9 cellular contexts compared by ENCODE assay signal in genomic region chr20:62907377-62908317, GRCh38. TPM values are rescaled to one million over a fixed set of nuclear protein-coding genes. Genes with fewer than 3 reads are reported as not detected.
DNase-seq lines count a peak whose midpoint lies in the region; ATAC-seq and TF ChIP-seq lines count a peak whose summit lies in the region.
"Had no signal": no experiment of that assay in that cellular context is flagged by ENCODE, and none has a peak within 500 bp of the region (broad histone marks: within the 10 kb centered on the region; RNA-seq: fewer than 3 reads in every experiment).

No MANE protein-coding gene starts in this region.

- H3K4me1 Mint-ChIP-seq in H9: peaks cover 0 to 3% of the 10 kb centered on the region in 2 experiments; a peak in 2 of 4 replicates
- peaks cover 26% of the 10 kb centered on the region for H3K4me1 Mint-ChIP-seq in activated naive CD8-positive, alpha-beta T cell (ENCODE audit: low read depth)

- peak overlapping the region in 1 of 3 experiments; percentile 33; a peak in 2 of 7 replicates for H3K27ac Mint-ChIP-seq in H9
- H3K27ac Mint-ChIP-seq in activated naive CD8-positive, alpha-beta T cell: peak overlapping the region; percentile 62

- peaks cover 20% of the 10 kb centered on the region for H3K79me1 ChIP-seq in H9 (ENCODE audit: insufficient read depth, low read depth, low read length, poor library complexity, severe bottlenecking)

- H3K27me3 ChIP-seq in BE2C: no peaks in the 10 kb centered on the region
- H3K27me3 ChIP-seq in H9 (ENCODE audit: insufficient read depth, low read length): no peaks in the 10 kb centered on the region

- H3K4me3 Mint-ChIP-seq in H9: no peak overlapping the region; a peak in 1 of 5 replicates
- H3K4me3 Mint-ChIP-seq in activated naive CD8-positive, alpha-beta T cell: no peak overlapping the region

- H4K5ac ChIP-seq in H9 (ENCODE audit: insufficient read length, low read depth, low read length): no peak overlapping the region

- H3K23ac ChIP-seq in H9 (ENCODE audit: insufficient read length, low read depth, low read length): no peak overlapping the region

- H3K4me3 ChIP-seq in BE2C (ENCODE audit: low read depth, low read length) (no peak overlapping the region), coronary artery (no peak overlapping the region)

- no CpG with 5 or more reads among the region's 16 CpGs for WGBS in H9 (ENCODE audit: extremely low coverage, insufficient read length, low lambda C conversion rate)

- peaks cover 73 to 96% (median 95%) of the 10 kb centered on the region in 3 experiments for H3K36me3 Mint-ChIP-seq in H9 (ENCODE audit: insufficient read depth in 1 of 3, low read depth in 3 of 3)
- H3K36me3 Mint-ChIP-seq in activated naive CD8-positive, alpha-beta T cell: peaks cover 4% of the 10 kb centered on the region

- DNase-seq in BE2C (peak; percentile 49), H9 (peak; percentile 57), left lobe of liver (ENCODE audit: low spot score) (no peak), coronary artery (ENCODE audit: low spot score) (no peak)
- DNase-seq: stimulated activated CD4-positive, alpha-beta T cell treated with anti-CD3 and anti-CD28 coated beads, Interleukin-12 subunit alpha, Interleukin-12 subunit beta, amount 100 ng/mL, for 4 hours had no signal

- H3K4me2 ChIP-seq in H9 (ENCODE audit: insufficient read depth, insufficient read length, low read length): no peak overlapping the region

- H3K4me1 ChIP-seq in BE2C: no peaks in the 10 kb centered on the region
- H3K4me1 ChIP-seq in H9 (ENCODE audit: insufficient read depth, low read length): no peaks in the 10 kb centered on the region

- no peak overlapping the region for H2BK15ac ChIP-seq in H9 (ENCODE audit: low read depth, low read length)

- H3K14ac ChIP-seq in H9 (ENCODE audit: insufficient read depth, low read length): no peak overlapping the region

- H3K4ac ChIP-seq in H9 (ENCODE audit: low read depth, low read length): no peak overlapping the region

- H2BK12ac ChIP-seq in H9 (ENCODE audit: insufficient read length, low read depth, low read length): no peak overlapping the region

- no peaks in the 10 kb centered on the region for H3K9me3 Mint-ChIP-seq in H9
- H3K9me3 Mint-ChIP-seq in activated naive CD8-positive, alpha-beta T cell (ENCODE audit: low read depth): no peaks in the 10 kb centered on the region

- H2BK20ac ChIP-seq in H9 (ENCODE audit: low read depth, low read length, poor library complexity, severe bottlenecking): no peak overlapping the region

- H2AK5ac ChIP-seq in H9 (ENCODE audit: insufficient read length, low read length): no peak overlapping the region

- H3K56ac ChIP-seq in H9 (ENCODE audit: insufficient read length, low read depth, low read length): no peak overlapping the region

- ATAC-seq in left lobe of liver: peak; percentile 30
- no peak for ATAC-seq in GM19397 (IDR thresholded peaks at IDR 0.05; ENCODE audit: unreplicated experiment)
- no peak for ATAC-seq in GM18870 (IDR thresholded peaks at IDR 0.05; ENCODE audit: unreplicated experiment)
- ATAC-seq in HG02571 (IDR thresholded peaks at IDR 0.05; ENCODE audit: unreplicated experiment): no peak

- H4K8ac ChIP-seq in H9 (replicated peaks; ENCODE audit: insufficient read length, low read depth, low read length): no peak overlapping the region

- H3K18ac ChIP-seq in H9 (ENCODE audit: insufficient read length, low read depth, low read length): no peak overlapping the region

- no peak overlapping the region for H3K9ac ChIP-seq in H9 (ENCODE audit: extremely low read depth, insufficient read length, low read length)

- H3K9me3 ChIP-seq in BE2C (no peaks in the 10 kb centered on the region), H9 (ENCODE audit: control insufficient read depth, low read depth, low read length) (no peaks in the 10 kb centered on the region)

- H4K20me1 ChIP-seq in H9 (ENCODE audit: control insufficient read depth, insufficient read depth, insufficient read length): peaks cover 2% of the 10 kb centered on the region

- no peak overlapping the region for H2BK5ac ChIP-seq in H9 (ENCODE audit: insufficient read length, low read length)

- TF ChIP-seq CTCF in BE2C (IDR thresholded peaks at IDR 0.05; ENCODE audit: low read depth, low read length) (peak; percentile 61), H9 (conservative IDR thresholded peaks at IDR 0.05) (peak; percentile 77), coronary artery (IDR thresholded peaks at IDR 0.05) (no peak)

- H3K79me2 ChIP-seq in H9 (ENCODE audit: insufficient read depth, low read length): peaks cover 27% of the 10 kb centered on the region; the same call in 1 of the 2 replicates

- H2AFZ ChIP-seq in H9 (ENCODE audit: low read length): no peak overlapping the region

- no peak overlapping the region for H2BK120ac ChIP-seq in H9 (ENCODE audit: low read depth, low read length, poor library complexity, severe bottlenecking)

- no peaks in the 10 kb centered on the region for H3K23me2 ChIP-seq in H9 (ENCODE audit: insufficient read length, low read depth, low read length, poor library complexity, severe bottlenecking)

- H3K27ac ChIP-seq in H9 (ENCODE audit: insufficient read length, low read depth, low read length): no peak overlapping the region
- H3K27ac ChIP-seq in coronary artery: no peak overlapping the region

- peaks cover 96% of the 10 kb centered on the region for H3K36me3 ChIP-seq in BE2C

- no peak overlapping the region for H4K91ac ChIP-seq in H9 (ENCODE audit: insufficient read length, low read depth, low read length)

- no peaks in the 10 kb centered on the region for H3K27me3 Mint-ChIP-seq in H9 (ENCODE audit: low read depth)
- H3K27me3 Mint-ChIP-seq in activated naive CD8-positive, alpha-beta T cell: no peaks in the 10 kb centered on the region

- H3T11ph ChIP-seq in H9 (ENCODE audit: low read length): no peak overlapping the region

RNA-seq across cellular contexts. Expression of gene DIDO1, which starts 18.7 kb away (rescaled TPM):
- 78.2 TPM for polyA plus RNA-seq in BE2C (2012; ENCODE audit: insufficient read depth, insufficient read length, low read depth)
- total RNA-seq in H9 (2021): 85.9 TPM in 2 replicates
- 22.8 TPM for total RNA-seq in left lobe of liver

RNA-seq across cellular contexts. Expression of gene GID8, which starts 30.3 kb away (rescaled TPM):
- polyA plus RNA-seq in BE2C (2012; ENCODE audit: insufficient read depth, insufficient read length, low read depth): 85.9 TPM
- 60.9 and 62.9 TPM in 2 replicates for total RNA-seq in H9 (2021)
- total RNA-seq in left lobe of liver: 19.3 TPM

RNA-seq across cellular contexts. Expression of gene SLC17A9, which starts 44.9 kb away (rescaled TPM):
- 10.3 TPM for polyA plus RNA-seq in BE2C (2012; ENCODE audit: insufficient read depth, insufficient read length, low read depth)
- total RNA-seq in H9 (2021): 19.9 and 20.9 TPM in 2 replicates
- total RNA-seq in left lobe of liver: 125 TPM

RNA-seq across cellular contexts. Expression of gene TCFL5, which starts 46.0 kb away (rescaled TPM):
- 8.8 TPM for polyA plus RNA-seq in BE2C (2012; ENCODE audit: insufficient read depth, insufficient read length, low read depth)
- total RNA-seq in H9 (2021): 15.9 and 16.4 TPM in 2 replicates
- 6.2 TPM for total RNA-seq in left lobe of liver

Comparison
In these comparisons a context has a peak if more than half of its experiments do, and no peak if none do; other contexts are left out.
1. DNase-seq: peak in BE2C (single experiment) and H9 (single experiment); none in left lobe of liver (single experiment) and coronary artery (single experiment).